ENCODE assay signal across 10 cellular contexts in the genomic region with DNA sequence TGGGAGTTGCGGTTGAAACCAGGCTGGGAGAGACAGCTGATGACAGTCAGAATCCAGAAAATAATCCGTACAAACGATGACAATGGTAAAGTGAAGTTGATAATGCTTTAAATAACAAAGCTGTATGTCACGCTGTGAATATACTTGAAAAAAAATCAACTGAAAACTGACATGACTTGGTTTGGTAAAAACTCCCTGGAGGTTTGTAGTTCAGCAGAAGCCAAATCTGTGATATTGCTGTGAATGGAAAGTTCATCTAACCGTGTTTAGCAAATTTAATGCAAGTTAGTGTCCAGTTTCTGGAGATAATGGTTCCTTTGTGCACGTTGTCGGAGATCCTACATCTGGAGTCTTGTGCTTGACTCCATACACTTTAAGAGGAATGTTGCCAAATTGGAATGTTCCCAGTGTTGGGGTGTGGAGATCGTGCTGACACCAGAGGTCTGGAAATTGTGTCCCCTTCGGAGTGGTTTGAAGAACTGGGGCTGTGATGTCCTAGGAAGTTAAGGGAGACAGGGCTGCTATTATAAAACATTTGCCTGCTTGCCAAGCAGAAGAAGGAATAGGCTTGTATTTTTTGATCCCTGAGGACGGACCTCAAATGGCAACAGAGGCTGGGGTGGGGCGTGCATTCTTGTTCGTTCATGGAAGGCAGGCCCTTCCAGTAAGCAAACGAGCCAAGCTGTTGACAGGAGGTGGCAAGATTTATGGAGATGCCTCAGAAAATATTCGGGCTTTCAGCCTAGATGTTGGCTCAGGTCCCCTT. TPM values are rescaled to one million over a fixed set of nuclear protein-coding genes. Genes with fewer than 3 reads are reported as not detected.
DNase-seq lines count a peak whose midpoint lies in the region; ATAC-seq and TF ChIP-seq lines count a peak whose summit lies in the region.
"Had no signal": no experiment of that assay in that cellular context is flagged by ENCODE, and none has a peak within 500 bp of the region (broad histone marks: within the 10 kb centered on the region; RNA-seq: fewer than 3 reads in every experiment).

No MANE protein-coding gene starts in this region.

- H3K4me1 Mint-ChIP-seq in natural killer cell, result no peaks in the 10 kb centered on the region
- peaks cover 25% of the 10 kb centered on the region for H3K4me1 Mint-ChIP-seq in activated naive CD4-positive, alpha-beta T cell treated with anti-CD3 and anti-CD28 coated beads for 36 hours (ENCODE audit: low read depth)

- no peaks in the 10 kb centered on the region for H3K9me3 Mint-ChIP-seq in natural killer cell
- H3K9me3 Mint-ChIP-seq in activated naive CD4-positive, alpha-beta T cell treated with anti-CD3 and anti-CD28 coated beads for 36 hours, result no peaks in the 10 kb centered on the region
- H3K9me3 Mint-ChIP-seq: T-helper 1 cell treated with Interleukin-12 subunit alpha and Interleukin-12 subunit beta and Interleukin-4 antibody, amounts not matched to agents 30 μg/mL and 1 μg/mL, for 36 hours had no signal

- TF ChIP-seq CTCF in cardiac fibroblast (IDR thresholded peaks at IDR 0.05; ENCODE audit: low read depth, low read length) (no peak), right lobe of liver (IDR thresholded peaks at IDR 0.05) (no peak), natural killer cell (IDR thresholded peaks at IDR 0.05) (no peak)

- intact Hi-C loops in right lobe of liver (cut with DNase I), result no loop called here
- intact Hi-C loops in natural killer cell (cut with micrococcal nuclease), result no loop called here
- intact Hi-C loops in activated naive CD4-positive, alpha-beta T cell treated with anti-CD3 and anti-CD28 coated beads for 36 hours (cut with micrococcal nuclease), result no loop called here

- CTCF ChIA-PET in activated naive CD4-positive, alpha-beta T cell treated with anti-CD3 and anti-CD28 coated beads for 36 hours (lab: Charles Lee), result interaction anchor here (0.5 to 2.1 kb wide), 3 partner anchors 23 to 150 kb away, joined by 3 to 5 read pairs (median 3); no protein-coding TSS in a partner anchor

- H3K27ac Mint-ChIP-seq in natural killer cell, result no peak overlapping the region
- no peak overlapping the region for H3K27ac Mint-ChIP-seq in activated naive CD4-positive, alpha-beta T cell treated with anti-CD3 and anti-CD28 coated beads for 36 hours
- H3K27ac Mint-ChIP-seq: T-helper 1 cell treated with Interleukin-12 subunit alpha and Interleukin-12 subunit beta and Interleukin-4 antibody, amounts not matched to agents 30 μg/mL and 1 μg/mL, for 36 hours had no signal

- H3K4me3 ChIP-seq in cardiac fibroblast (replicated peaks in 1 of 2; ENCODE audit: low read depth in 2 of 2, low read length in 2 of 2) (peak overlapping the region in 1 of 2 donors; percentile 27), right lobe of liver (no peak overlapping the region), Karpas-422 (ENCODE audit: low read length) (no peak overlapping the region)

- 46% methylated on average over 14 of the region's 14 CpGs for WGBS in right lobe of liver (ENCODE audit: insufficient coverage, low coverage, low lambda C conversion rate, missing lambda C conversion rate)

- H3K9me2 ChIP-seq in Karpas-422 (replicated peaks; ENCODE audit: insufficient read depth, low read length), result no peaks in the 10 kb centered on the region

- H3K27ac ChIP-seq in right lobe of liver (peak overlapping the region in 2 of 3 donors; percentile 12 to 28), substantia nigra (ENCODE audit: low read depth, low read length, poor library complexity, severe bottlenecking) (peak overlapping the region; percentile 95), Karpas-422 (ENCODE audit: low read length) (no peak overlapping the region)

- no peaks in the 10 kb centered on the region for H3K79me2 ChIP-seq in Karpas-422 (ENCODE audit: low read length)

- TF ChIP-seq POLR2A in right lobe of liver (IDR thresholded peaks at IDR 0.05), result no peak

- no peak overlapping the region for H3K9ac ChIP-seq in Karpas-422 (ENCODE audit: low read length)

- H3K4me2 ChIP-seq in Karpas-422 (ENCODE audit: low read depth, low read length, poor library complexity, severe bottlenecking), result no peak overlapping the region

- H2AFZ ChIP-seq in Karpas-422 (ENCODE audit: low read length), result no peak overlapping the region

- ATAC-seq in right lobe of liver (no peak), natural killer cell (no peak)

- H3K27me3 Mint-ChIP-seq in natural killer cell (ENCODE audit: low read depth in 2 of 2), result peaks cover 9 to 28% of the 10 kb centered on the region in 2 donors
- peaks cover 5% of the 10 kb centered on the region for H3K27me3 Mint-ChIP-seq in activated naive CD4-positive, alpha-beta T cell treated with anti-CD3 and anti-CD28 coated beads for 36 hours (ENCODE audit: low read depth)

- H3K36me3 ChIP-seq in right lobe of liver (no peaks in the 10 kb centered on the region), Karpas-422 (ENCODE audit: insufficient read depth, low read length) (no peaks in the 10 kb centered on the region)

- no peaks in the 10 kb centered on the region for H4K20me1 ChIP-seq in Karpas-422 (ENCODE audit: insufficient read depth, low read depth, low read length)

- H3K27me3 ChIP-seq in right lobe of liver, result no peaks in the 10 kb centered on the region
- H3K27me3 ChIP-seq in Karpas-422 (ENCODE audit: low read length), result no peaks in the 10 kb centered on the region

- H3K9me3 ChIP-seq in right lobe of liver (no peaks in the 10 kb centered on the region), Karpas-422 (ENCODE audit: low read length) (no peaks in the 10 kb centered on the region)

- no peak overlapping the region for H3K4me3 Mint-ChIP-seq in natural killer cell
- H3K4me3 Mint-ChIP-seq in activated naive CD4-positive, alpha-beta T cell treated with anti-CD3 and anti-CD28 coated beads for 36 hours, result no peak overlapping the region
- H3K4me3 Mint-ChIP-seq: T-helper 1 cell treated with Interleukin-12 subunit alpha and Interleukin-12 subunit beta and Interleukin-4 antibody, amounts not matched to agents 30 μg/mL and 1 μg/mL, for 36 hours had no signal

- DNase-seq in HCEC 1CT (peak; percentile 76), cardiac fibroblast (ENCODE audit: low read depth in 2 of 2) (peak; percentile 69 to 90), right lobe of liver (no peak), substantia nigra (lab: John Stamatoyannopoulos, UW) (peak in 35 of 49 donors; percentile 12 to 81 (median 42)), natural killer cell (no peak), Karpas-422 (no peak), cerebellum (ENCODE audit: low spot score) (no peak)
- no peak for DNase-seq in activated naive CD4-positive, alpha-beta T cell treated with anti-CD3 and anti-CD28 coated beads for 36 hours
- DNase-seq: effector CD8-positive, alpha-beta T cell had no signal

- H3K4me1 ChIP-seq in right lobe of liver (peaks cover 0 to 26% (median 10%) of the 10 kb centered on the region in 4 donors), Karpas-422 (ENCODE audit: low read length) (no peaks in the 10 kb centered on the region)

- no peaks in the 10 kb centered on the region for H3K36me3 Mint-ChIP-seq in natural killer cell
- H3K36me3 Mint-ChIP-seq in activated naive CD4-positive, alpha-beta T cell treated with anti-CD3 and anti-CD28 coated beads for 36 hours (ENCODE audit: low read depth), result no peaks in the 10 kb centered on the region

RNA-seq across cellular contexts. Expression of gene PPFIBP1, which starts 30.6 kb away (rescaled TPM):
- total RNA-seq in right lobe of liver (10 to 100 TPM; 24.1 to 53.9 (median 35.8) TPM), natural killer cell (1 to 10 TPM in 2 of 3 donors, under 1 TPM in 1; 0.73 to 1.6 (median 1.4) TPM), cerebellum (35.7 TPM)
- total RNA-seq in activated naive CD4-positive, alpha-beta T cell treated with anti-CD3 and anti-CD28 coated beads for 36 hours, result 10 to 100 TPM; 43.4 to 43.6 TPM
- total RNA-seq in Karpas-422 (2014; rRNA removed; shearing (Covaris generic); ENCODE audit: low replicate concordance), result 1.2 and 3.6 TPM in 2 replicates

Comparison
In these comparisons a context has a peak if more than half of its experiments do, and no peak if none do; other contexts are left out.
1. DNase-seq: peak in HCEC 1CT (single experiment), cardiac fibroblast (2 of 2) and substantia nigra (35 of 49); none in right lobe of liver (0 of 3), natural killer cell (single experiment), activated naive CD4-positive, alpha-beta T cell treated with anti-CD3 and anti-CD28 coated beads for 36 hours (single experiment), Karpas-422 (single experiment) and cerebellum (single experiment).